Comparison of ENCODE assay signal across 1 cellular context in the genomic region with DNA sequence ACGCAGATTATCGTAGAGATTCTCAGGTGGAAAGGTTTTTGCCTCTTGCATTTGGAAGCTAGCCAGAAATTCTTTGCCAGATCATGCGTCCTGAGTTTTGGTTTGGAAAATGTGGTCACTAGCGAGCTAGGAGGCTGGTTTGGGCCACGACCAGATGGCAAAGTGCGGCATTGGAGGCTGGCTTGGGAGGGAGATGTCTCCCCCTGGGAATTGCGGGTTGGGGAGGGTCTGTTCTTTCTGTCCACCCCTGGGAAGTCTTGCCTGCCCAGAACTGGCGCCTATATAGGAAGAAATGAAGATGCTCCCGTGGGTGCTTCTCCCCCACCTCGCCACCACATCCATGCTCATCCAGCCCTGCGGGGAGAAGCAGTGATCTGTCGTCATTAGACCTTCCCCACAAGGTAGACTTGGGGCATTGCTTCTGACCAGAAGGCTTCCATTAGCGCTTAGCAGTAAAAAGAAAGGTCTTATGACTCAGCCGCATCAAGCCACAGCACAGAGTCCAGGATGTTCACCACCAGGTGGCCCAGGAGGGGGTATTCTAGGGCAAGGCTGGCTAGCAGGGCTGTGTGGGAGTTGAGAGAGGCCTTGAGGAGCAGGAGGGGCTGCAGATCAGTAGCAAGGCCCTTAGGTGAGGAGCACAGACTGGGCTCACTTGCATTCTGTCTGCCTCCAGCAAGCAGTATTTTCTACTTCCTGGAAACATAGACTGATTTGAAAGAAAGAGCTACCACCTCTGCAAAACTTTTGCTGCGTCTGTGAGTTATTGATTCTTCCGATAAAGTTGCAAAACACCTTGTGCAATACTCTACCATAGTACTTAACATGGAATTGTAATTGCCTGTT.
A peak's percentile ranks its signal among the peaks of the same experiment; 100 is the strongest.
TF ChIP-seq lines count a peak whose summit lies in the region.

No MANE protein-coding gene starts in this region.

TF ChIP-seq in K562, 482 proteins besides CTCF, POLR2A, EP300 and RAD21 (continued from another document and continues in another):
- TF ChIP-seq ID3 (CRISPR knock-in tag; IDR thresholded peaks at IDR 0.05) (no peak), ID3 (tag; IDR thresholded peaks at IDR 0.05) (peak; percentile 91), ESRRB (CRISPR knock-in tag; IDR thresholded peaks at IDR 0.05; ENCODE audit: borderline replicate concordance) (no peak), MAFG (tag; conservative IDR thresholded peaks at IDR 0.05) (peak; percentile 27; the same call in 1 of the 2 replicates), SRSF1 (IDR thresholded peaks at IDR 0.05; ENCODE audit: low read depth, low read length) (no peak), FOXJ3 (CRISPR knock-in tag; IDR thresholded peaks at IDR 0.05) (no peak; the same call in 1 of the 2 replicates), GABPB1 (CRISPR knock-in tag; IDR thresholded peaks at IDR 0.05) (no peak), RBM25 (IDR thresholded peaks at IDR 0.05; ENCODE audit: low read depth, low read length, severe bottlenecking) (no peak), SOX6 (IDR thresholded peaks at IDR 0.05) (no peak; the same call in 1 of the 2 replicates), TAF1 (IDR thresholded peaks at IDR 0.05; ENCODE audit: control insufficient read depth, extremely low read depth, insufficient read depth, low read length, severe bottlenecking) (peak; percentile 59), DLX4 (CRISPR knock-in tag; IDR thresholded peaks at IDR 0.05) (no peak), L3MBTL2 (IDR thresholded peaks at IDR 0.05) (peak; percentile 66; the same call in 1 of the 2 replicates), ZKSCAN8 (CRISPR knock-in tag; IDR thresholded peaks at IDR 0.05) (no peak; the same call in 1 of the 2 replicates), MLLT1 (IDR thresholded peaks at IDR 0.05) (peak; percentile 40 to 66; a peak in 1 of 4 replicates), HNRNPL (IDR thresholded peaks at IDR 0.05; ENCODE audit: low read depth, low read length) (peak; percentile 58; the same call in 1 of the 2 replicates), ZNF512 (tag; IDR thresholded peaks at IDR 0.05) (peak; percentile 24; the same call in 1 of the 2 replicates), ZHX1 (conservative IDR thresholded peaks at IDR 0.05; ENCODE audit: low read length) (no peak; the same call in 1 of the 2 replicates), RAD51 (IDR thresholded peaks at IDR 0.05; ENCODE audit: borderline replicate concordance, low read depth) (peak; percentile 7; the same call in 1 of the 2 replicates), AFF1 (IDR thresholded peaks at IDR 0.05; ENCODE audit: low read depth in 1 of 2, partially characterized antibody in 2 of 2) (peak; percentile 5 to 16)
- TF ChIP-seq, protein P1, sequence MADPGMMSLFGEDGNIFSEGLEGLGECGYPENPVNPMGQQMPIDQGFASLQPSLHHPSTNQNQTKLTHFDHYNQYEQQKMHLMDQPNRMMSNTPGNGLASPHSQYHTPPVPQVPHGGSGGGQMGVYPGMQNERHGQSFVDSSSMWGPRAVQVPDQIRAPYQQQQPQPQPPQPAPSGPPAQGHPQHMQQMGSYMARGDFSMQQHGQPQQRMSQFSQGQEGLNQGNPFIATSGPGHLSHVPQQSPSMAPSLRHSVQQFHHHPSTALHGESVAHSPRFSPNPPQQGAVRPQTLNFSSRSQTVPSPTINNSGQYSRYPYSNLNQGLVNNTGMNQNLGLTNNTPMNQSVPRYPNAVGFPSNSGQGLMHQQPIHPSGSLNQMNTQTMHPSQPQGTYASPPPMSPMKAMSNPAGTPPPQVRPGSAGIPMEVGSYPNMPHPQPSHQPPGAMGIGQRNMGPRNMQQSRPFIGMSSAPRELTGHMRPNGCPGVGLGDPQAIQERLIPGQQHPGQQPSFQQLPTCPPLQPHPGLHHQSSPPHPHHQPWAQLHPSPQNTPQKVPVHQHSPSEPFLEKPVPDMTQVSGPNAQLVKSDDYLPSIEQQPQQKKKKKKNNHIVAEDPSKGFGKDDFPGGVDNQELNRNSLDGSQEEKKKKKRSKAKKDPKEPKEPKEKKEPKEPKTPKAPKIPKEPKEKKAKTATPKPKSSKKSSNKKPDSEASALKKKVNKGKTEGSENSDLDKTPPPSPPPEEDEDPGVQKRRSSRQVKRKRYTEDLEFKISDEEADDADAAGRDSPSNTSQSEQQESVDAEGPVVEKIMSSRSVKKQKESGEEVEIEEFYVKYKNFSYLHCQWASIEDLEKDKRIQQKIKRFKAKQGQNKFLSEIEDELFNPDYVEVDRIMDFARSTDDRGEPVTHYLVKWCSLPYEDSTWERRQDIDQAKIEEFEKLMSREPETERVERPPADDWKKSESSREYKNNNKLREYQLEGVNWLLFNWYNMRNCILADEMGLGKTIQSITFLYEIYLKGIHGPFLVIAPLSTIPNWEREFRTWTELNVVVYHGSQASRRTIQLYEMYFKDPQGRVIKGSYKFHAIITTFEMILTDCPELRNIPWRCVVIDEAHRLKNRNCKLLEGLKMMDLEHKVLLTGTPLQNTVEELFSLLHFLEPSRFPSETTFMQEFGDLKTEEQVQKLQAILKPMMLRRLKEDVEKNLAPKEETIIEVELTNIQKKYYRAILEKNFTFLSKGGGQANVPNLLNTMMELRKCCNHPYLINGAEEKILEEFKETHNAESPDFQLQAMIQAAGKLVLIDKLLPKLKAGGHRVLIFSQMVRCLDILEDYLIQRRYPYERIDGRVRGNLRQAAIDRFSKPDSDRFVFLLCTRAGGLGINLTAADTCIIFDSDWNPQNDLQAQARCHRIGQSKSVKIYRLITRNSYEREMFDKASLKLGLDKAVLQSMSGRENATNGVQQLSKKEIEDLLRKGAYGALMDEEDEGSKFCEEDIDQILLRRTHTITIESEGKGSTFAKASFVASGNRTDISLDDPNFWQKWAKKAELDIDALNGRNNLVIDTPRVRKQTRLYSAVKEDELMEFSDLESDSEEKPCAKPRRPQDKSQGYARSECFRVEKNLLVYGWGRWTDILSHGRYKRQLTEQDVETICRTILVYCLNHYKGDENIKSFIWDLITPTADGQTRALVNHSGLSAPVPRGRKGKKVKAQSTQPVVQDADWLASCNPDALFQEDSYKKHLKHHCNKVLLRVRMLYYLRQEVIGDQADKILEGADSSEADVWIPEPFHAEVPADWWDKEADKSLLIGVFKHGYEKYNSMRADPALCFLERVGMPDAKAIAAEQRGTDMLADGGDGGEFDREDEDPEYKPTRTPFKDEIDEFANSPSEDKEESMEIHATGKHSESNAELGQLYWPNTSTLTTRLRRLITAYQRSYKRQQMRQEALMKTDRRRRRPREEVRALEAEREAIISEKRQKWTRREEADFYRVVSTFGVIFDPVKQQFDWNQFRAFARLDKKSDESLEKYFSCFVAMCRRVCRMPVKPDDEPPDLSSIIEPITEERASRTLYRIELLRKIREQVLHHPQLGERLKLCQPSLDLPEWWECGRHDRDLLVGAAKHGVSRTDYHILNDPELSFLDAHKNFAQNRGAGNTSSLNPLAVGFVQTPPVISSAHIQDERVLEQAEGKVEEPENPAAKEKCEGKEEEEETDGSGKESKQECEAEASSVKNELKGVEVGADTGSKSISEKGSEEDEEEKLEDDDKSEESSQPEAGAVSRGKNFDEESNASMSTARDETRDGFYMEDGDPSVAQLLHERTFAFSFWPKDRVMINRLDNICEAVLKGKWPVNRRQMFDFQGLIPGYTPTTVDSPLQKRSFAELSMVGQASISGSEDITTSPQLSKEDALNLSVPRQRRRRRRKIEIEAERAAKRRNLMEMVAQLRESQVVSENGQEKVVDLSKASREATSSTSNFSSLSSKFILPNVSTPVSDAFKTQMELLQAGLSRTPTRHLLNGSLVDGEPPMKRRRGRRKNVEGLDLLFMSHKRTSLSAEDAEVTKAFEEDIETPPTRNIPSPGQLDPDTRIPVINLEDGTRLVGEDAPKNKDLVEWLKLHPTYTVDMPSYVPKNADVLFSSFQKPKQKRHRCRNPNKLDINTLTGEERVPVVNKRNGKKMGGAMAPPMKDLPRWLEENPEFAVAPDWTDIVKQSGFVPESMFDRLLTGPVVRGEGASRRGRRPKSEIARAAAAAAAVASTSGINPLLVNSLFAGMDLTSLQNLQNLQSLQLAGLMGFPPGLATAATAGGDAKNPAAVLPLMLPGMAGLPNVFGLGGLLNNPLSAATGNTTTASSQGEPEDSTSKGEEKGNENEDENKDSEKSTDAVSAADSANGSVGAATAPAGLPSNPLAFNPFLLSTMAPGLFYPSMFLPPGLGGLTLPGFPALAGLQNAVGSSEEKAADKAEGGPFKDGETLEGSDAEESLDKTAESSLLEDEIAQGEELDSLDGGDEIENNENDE (IDR thresholded peaks at IDR 0.05; ENCODE audit: low read depth, low read length): no peak
